8 cellular contexts compared by ENCODE assay signal in genomic region chr18:76451475-76452331, GRCh38. TPM values are rescaled to one million over a fixed set of nuclear protein-coding genes. Genes with fewer than 3 reads are reported as not detected.
DNase-seq lines count a peak whose midpoint lies in the region; ATAC-seq, FAIRE-seq and TF ChIP-seq lines count a peak whose summit lies in the region.

No MANE protein-coding gene starts in this region.

- no peak overlapping the region for H3K27ac ChIP-seq in HUES64 (ENCODE audit: low read depth, low read length)
- peak overlapping the region; percentile 78 for H3K27ac ChIP-seq in keratinocyte (ENCODE audit: control insufficient read depth, insufficient read depth, low read length)

- 19% methylated on average over 24 of the region's 26 CpGs for WGBS in HUES64

- H3K4me3 ChIP-seq in HUES64 (ENCODE audit: low read length): peak overlapping the region; percentile 52
- peak overlapping the region; percentile 31 to 62 (median 60) for H3K4me3 ChIP-seq in keratinocyte (ENCODE audit: control insufficient read depth in 2 of 3, extremely low read depth in 1 of 3, insufficient read depth in 2 of 3, low read depth in 1 of 3, low read length in 3 of 3)

- H3K36me3 ChIP-seq in HUES64 (ENCODE audit: insufficient read depth, low read length) (no peaks in the 10 kb centered on the region), keratinocyte (ENCODE audit: control insufficient read depth in 2 of 2, extremely low read depth in 1 of 2, insufficient read depth in 2 of 2, low read length in 2 of 2) (peaks cover 0 to 3% of the 10 kb centered on the region in 2 experiments)

- peaks cover 5% of the 10 kb centered on the region for H4K20me1 ChIP-seq in keratinocyte (ENCODE audit: control insufficient read depth, extremely low read depth, insufficient read depth, low read length)

- ATAC-seq in HG03135 (IDR thresholded peaks at IDR 0.05; ENCODE audit: unreplicated experiment): no peak

- peaks cover 2% of the 10 kb centered on the region for H3K9me1 ChIP-seq in keratinocyte (ENCODE audit: control insufficient read depth, extremely low read depth, insufficient read depth, low read length)

- dilution Hi-C loops in keratinocyte (cut with MboI; ENCODE audit: extremely low pct_ligation_motif_present, low sequenced_read_pairs): no loop called here

- H3K4me1 ChIP-seq in HUES64 (ENCODE audit: insufficient read depth, low read length) (peaks cover 52% of the 10 kb centered on the region), keratinocyte (ENCODE audit: control insufficient read depth, extremely low read depth, insufficient read depth, low read length) (peaks cover 15% of the 10 kb centered on the region)

- DNase-seq in ELF-1 (ENCODE audit: low read depth, low spot score): peak; percentile 46
- DNase-seq in astrocyte of the hippocampus (ENCODE audit: low read depth, low spot score): peak; percentile 59
- no peak for DNase-seq in keratinocyte (ENCODE audit: low read depth, low spot score)
- DNase-seq in stimulated activated CD8-positive, alpha-beta memory T cell treated with anti-CD3 and anti-CD28 coated beads, Interleukin-4, amount 100 ng/mL, for 48 hours: peak; percentile 25
- DNase-seq in urothelium cell line (ENCODE audit: low spot score): no peak
- DNase-seq in inferior parietal cortex (ENCODE audit: extremely low spot score): no peak

- TF ChIP-seq CTCF in keratinocyte (optimal IDR thresholded peaks at IDR 0.05 in 1 of 3, IDR thresholded peaks at IDR 0.05 in 1 of 3, conservative IDR thresholded peaks at IDR 0.05 in 1 of 3; ENCODE audit: extremely low read depth in 1 of 3, insufficient read depth in 2 of 3, low read length in 3 of 3): no peak

- peak overlapping the region; percentile 67 for H3K9ac ChIP-seq in HUES64 (ENCODE audit: low read depth, low read length)
- peak overlapping the region; percentile 84 for H3K9ac ChIP-seq in keratinocyte (ENCODE audit: control insufficient read depth, extremely low read depth, insufficient read depth, low read length)

- H3K9me3 ChIP-seq in HUES64 (ENCODE audit: insufficient read depth, low read depth, low read length) (no peaks in the 10 kb centered on the region), keratinocyte (ENCODE audit: control insufficient read depth, low read depth, low read length) (no peaks in the 10 kb centered on the region)

- FAIRE-seq in keratinocyte (lab: Jason Lieb, UNC): peak; percentile 29
- FAIRE-seq in urothelium cell line (lab: Jason Lieb, UNC): no peak

- peak overlapping the region; percentile 88 for H2AFZ ChIP-seq in keratinocyte (ENCODE audit: control insufficient read depth, low read length)

- H3K27me3 ChIP-seq in HUES64 (ENCODE audit: insufficient read depth, low read length) (peaks cover 32% of the 10 kb centered on the region), keratinocyte (ENCODE audit: control insufficient read depth, extremely low read depth, insufficient read depth, low read length) (no peaks in the 10 kb centered on the region)

- H3K4me2 ChIP-seq in keratinocyte (ENCODE audit: control insufficient read depth, extremely low read depth, insufficient read depth, low read depth, low read length): peak overlapping the region; percentile 83

- H3K79me2 ChIP-seq in keratinocyte (ENCODE audit: control insufficient read depth, insufficient read depth, low read length): peaks cover 82% of the 10 kb centered on the region

RNA-seq across cellular contexts. Expression of gene ZNF516, which starts 43.3 kb away (rescaled TPM):
- 14.7 TPM for polyA plus RNA-seq in HUES64 (2013, experiment 1 of 2)
- 25.5 TPM for polyA plus RNA-seq in HUES64 (2013, experiment 2 of 2)
- 7.4 to 9.3 TPM (median 9.2 TPM) in 3 replicates for polyA plus RNA-seq in keratinocyte
- 5.9 TPM for polyA plus RNA-seq in keratinocyte (2011; ENCODE audit: low read depth)
- 5.2 and 5.6 TPM in 2 replicates for polyA plus RNA-seq in keratinocyte (2011; cell fraction: cytosol; rRNA removed)
- 27.0 and 30.5 TPM in 2 replicates for polyA plus RNA-seq in keratinocyte (2011; cell fraction: nucleus; rRNA removed)
- 14.0 and 14.2 TPM in 2 replicates for polyA plus RNA-seq in keratinocyte (2012; ENCODE audit: low replicate concordance)
- polyA minus RNA-seq in keratinocyte: 11.8 to 25.9 TPM (median 20.6 TPM) in 3 replicates
- polyA minus RNA-seq in keratinocyte (2011; cell fraction: cytosol; rRNA and poly(A)+ RNA removed): 16.7 TPM
- polyA minus RNA-seq in keratinocyte (2011; cell fraction: nucleus; rRNA and poly(A)+ RNA removed): 30.6 and 40.4 TPM in 2 replicates

Comparison
In these comparisons a context has a peak if more than half of its experiments do, and no peak if none do; other contexts are left out.
1. DNase-seq: peak in ELF-1 (single experiment), astrocyte of the hippocampus (single experiment) and stimulated activated CD8-positive, alpha-beta memory T cell treated with anti-CD3 and anti-CD28 coated beads, Interleukin-4, amount 100 ng/mL, for 48 hours (single experiment); none in keratinocyte (single experiment), urothelium cell line (single experiment) and inferior parietal cortex (single experiment).